In genomic region chr12:50030444-50030843, GRCh38 we compare ENCODE assay signal across 20 cellular contexts. TPM values are rescaled to one million over a fixed set of nuclear protein-coding genes. Genes with fewer than 3 reads are reported as not detected.
"Had no signal": no experiment of that assay in that cellular context is flagged by ENCODE, and none has a peak within 500 bp of the region (broad histone marks: within the 10 kb centered on the region; RNA-seq: fewer than 3 reads in every experiment).

No MANE protein-coding gene starts in this region.

RNA-seq across cellular contexts. Expression of gene ASIC1, which starts 27.0 kb away (rescaled TPM):
- total RNA-seq: activated B cell treated with CpG ODN at 0.5 μM for 24 hours had no signal

RNA-seq across cellular contexts. Expression of gene AQP6, which starts 57.7 kb away (rescaled TPM):
- total RNA-seq: activated B cell treated with CpG ODN at 0.5 μM for 24 hours; activated CD4-positive, alpha-beta memory T cell treated with anti-CD3 and anti-CD28 coated beads for 36 hours; activated CD4-positive, alpha-beta T cell treated with anti-CD3 and anti-CD28 coated beads, Interleukin-2, amount 10 ng/mL, durations not matched to agents 24 days and 14 days; activated CD8-positive, alpha-beta memory T cell treated with anti-CD3 and anti-CD28 coated beads for 36 hours; activated CD8-positive, alpha-beta T cell treated with anti-CD3 and anti-CD28 coated beads for 36 hours; activated naive CD4-positive, alpha-beta T cell treated with anti-CD3 and anti-CD28 coated beads for 36 hours; activated naive CD4-positive, alpha-beta T cell treated with anti-CD3 and anti-CD28 coated beads, Interleukin-2, amount 50 U/mL, for 72 hours; activated naive CD8-positive, alpha-beta T cell treated with anti-CD3 and anti-CD28 coated beads for 36 hours; activated T-cell treated with anti-CD3 and anti-CD28 coated beads, Interleukin-2, amount 50 U/mL, for 4 hours; activated T-cell treated with anti-CD3 and anti-CD28 coated beads, Interleukin-2, amount 50 U/mL, for 72 hours; activated T-helper 1 cell treated with anti-CD3 and anti-CD28 coated beads, Interleukin-12 subunit alpha, Interleukin-12 subunit beta, Interleukin-2, Interleukin-4 antibody, amounts not matched to agents 30 ng/mL and 10 ng/mL and 1 ng/mL, durations not matched to agents 14 hours and 24 hours and 36 hours; activated T-helper 17 cell treated with anti-CD3 and anti-CD28 coated beads, Interleukin-2, amount 50 U/mL, for 72 hours; astrocyte; body of pancreas; cardiac septum; T-cell; T-helper 1 cell treated with Interleukin-12 subunit alpha and Interleukin-12 subunit beta and Interleukin-4 antibody, amounts not matched to agents 30 ng/mL and 1 ng/mL, for 36 hours; T-helper 17 cell; T-helper 2 cell treated with Interferon-gamma antibody and Interleukin-4, amounts not matched to agents 100 ng/mL and 5 ng/mL, for 36 hours had no signal
- polyA plus RNA-seq: aorta had no signal
